1 cellular context compared by ENCODE assay signal in the genomic region with DNA sequence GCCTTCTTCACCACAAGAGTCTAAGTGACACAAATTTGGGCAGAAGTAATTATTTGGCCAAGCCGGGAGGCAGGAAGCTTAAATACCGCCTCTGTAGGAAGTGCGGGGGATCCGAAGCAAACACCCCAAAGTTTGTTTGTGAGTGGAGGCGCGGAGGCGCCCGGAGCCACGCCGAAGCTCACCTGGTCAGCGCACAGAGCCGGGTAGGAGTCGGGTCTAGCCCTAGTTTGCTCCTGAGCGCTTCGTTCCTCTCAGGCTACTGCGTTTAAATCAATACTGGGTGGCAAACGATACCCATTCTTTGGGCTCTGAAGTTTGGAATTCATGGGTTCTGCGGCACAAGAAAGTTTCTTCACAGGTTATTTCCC.
TF ChIP-seq lines count a peak whose summit lies in the region.

No MANE protein-coding gene starts in this region.

TF ChIP-seq in HepG2, 621 proteins besides CTCF, POLR2A, EP300 and RAD21:
- TF ChIP-seq ZNF337 (CRISPR knock-in tag; IDR thresholded peaks at IDR 0.05; ENCODE audit: borderline replicate concordance, low read depth) (no peak), CAMTA2 (CRISPR knock-in tag; IDR thresholded peaks at IDR 0.05; ENCODE audit: borderline replicate concordance) (no peak), ZNF3 (CRISPR knock-in tag; IDR thresholded peaks at IDR 0.05) (no peak), EZH2 (conservative IDR thresholded peaks at IDR 0.05; ENCODE audit: low read depth, low read length) (0 out of 2 replicates have a peak, but pooled peaks have one; percentile 65), FOXC1 (CRISPR knock-in tag; IDR thresholded peaks at IDR 0.05; ENCODE audit: borderline replicate concordance) (0 out of 2 replicates have a peak, but pooled peaks have one; percentile 21), ZNF296 (CRISPR knock-in tag; conservative IDR thresholded peaks at IDR 0.05) (no peak), ZNF253 (CRISPR knock-in tag; IDR thresholded peaks at IDR 0.05; ENCODE audit: borderline replicate concordance) (no peak)
